Comparison of ENCODE assay signal across 8 cellular contexts in the genomic region with DNA sequence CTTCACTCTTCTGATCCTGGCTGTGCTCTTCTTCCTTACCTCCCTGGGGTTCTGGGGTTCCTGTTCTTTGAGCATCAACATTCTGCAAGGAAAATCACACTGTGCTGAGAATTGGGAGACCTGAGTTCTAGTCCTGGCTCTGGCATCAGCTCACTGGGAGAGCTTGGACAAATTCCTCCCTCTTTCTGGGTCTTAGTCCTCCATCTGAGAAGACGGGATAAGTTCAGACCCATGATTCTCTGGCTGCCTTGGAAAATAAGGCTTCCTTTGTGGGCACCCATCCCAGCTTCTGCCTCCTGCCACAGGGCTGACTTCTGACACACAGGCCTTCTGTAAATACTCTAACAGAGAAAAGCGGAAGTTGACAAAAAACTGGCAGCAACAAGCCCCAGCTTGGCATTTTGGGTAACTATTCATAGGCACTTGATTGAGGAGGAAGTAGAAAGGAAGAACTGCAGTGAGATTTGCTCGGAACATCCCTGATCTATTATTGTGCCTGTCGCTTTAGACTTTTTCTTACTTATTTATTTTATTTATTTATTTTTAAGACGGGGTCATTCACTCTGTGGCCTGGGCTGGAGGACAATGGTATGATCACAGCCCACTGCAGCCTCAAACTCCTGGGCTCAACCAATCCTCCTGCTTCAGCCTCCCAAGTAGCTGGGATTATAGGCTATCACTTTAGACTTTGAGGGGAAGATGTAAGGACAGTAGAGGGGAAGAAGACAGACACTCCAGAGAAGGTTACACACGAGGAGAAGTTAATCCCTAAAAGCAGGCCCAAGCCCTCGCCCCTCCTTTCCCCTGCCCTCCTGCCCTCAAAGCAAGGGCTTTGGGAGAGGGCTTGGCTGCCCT. TPM values are rescaled to one million over a fixed set of nuclear protein-coding genes. Genes with fewer than 3 reads are reported as not detected.
A peak's percentile ranks its signal among the peaks of the same experiment; 100 is the strongest.
DNase-seq lines count a peak whose midpoint lies in the region; ATAC-seq and TF ChIP-seq lines count a peak whose summit lies in the region.

No MANE protein-coding gene starts in this region.

- intact Hi-C loops in vagina (cut with DNase I): no loop called here

- no peak for TF ChIP-seq CTCF in vagina (IDR thresholded peaks at IDR 0.05)

- peaks cover 23% of the 10 kb centered on the region for H3K4me1 ChIP-seq in vagina

- H3K36me3 ChIP-seq in vagina: no peaks in the 10 kb centered on the region

- H3K4me3 ChIP-seq in vagina: no peak overlapping the region

- no peak for TF ChIP-seq POLR2A in vagina (IDR thresholded peaks at IDR 0.05)

- H3K9me3 ChIP-seq in vagina: no peaks in the 10 kb centered on the region

- peak overlapping the region; percentile 86 for H3K27ac ChIP-seq in vagina

- ATAC-seq in HG03432 (IDR thresholded peaks at IDR 0.05; ENCODE audit: unreplicated experiment) (peak; percentile 81), HG03571 (IDR thresholded peaks at IDR 0.05; ENCODE audit: unreplicated experiment) (no peak)

- H3K27me3 ChIP-seq in vagina: no peaks in the 10 kb centered on the region

- DNase-seq in activated T-cell treated with anti-CD3 and anti-CD28 coated beads for 1 hour (ENCODE audit: low read depth) (peak; percentile 33), activated T-cell treated with anti-CD3 and anti-CD28 coated beads for 4 hours (no peak), UCSD-AML1 (lab: John Stamatoyannopoulos, UW; ENCODE audit: unreplicated experiment) (peak; percentile 70), mucosa of gallbladder (ENCODE audit: low spot score) (peak; percentile 84), vagina (ENCODE audit: extremely low spot score in 2 of 2) (no peak)
- DNase-seq in effector CD8-positive, alpha-beta T cell (lab: John Stamatoyannopoulos, UW): peak; percentile 22

RNA-seq across cellular contexts. Expression of a gene that starts 7.9 kb away (rescaled TPM):
- 358 TPM for total RNA-seq in mucosa of gallbladder
- total RNA-seq in vagina: 210 TPM

Comparison
In these comparisons a context has a peak if more than half of its experiments do, and no peak if none do; other contexts are left out.
1. DNase-seq: peak in activated T-cell treated with anti-CD3 and anti-CD28 coated beads for 1 hour (single experiment), UCSD-AML1 (single experiment), effector CD8-positive, alpha-beta T cell (single experiment) and mucosa of gallbladder (single experiment); none in activated T-cell treated with anti-CD3 and anti-CD28 coated beads for 4 hours (single experiment) and vagina (0 of 2).